ENCODE assay signal across 8 cellular contexts in the genomic region with DNA sequence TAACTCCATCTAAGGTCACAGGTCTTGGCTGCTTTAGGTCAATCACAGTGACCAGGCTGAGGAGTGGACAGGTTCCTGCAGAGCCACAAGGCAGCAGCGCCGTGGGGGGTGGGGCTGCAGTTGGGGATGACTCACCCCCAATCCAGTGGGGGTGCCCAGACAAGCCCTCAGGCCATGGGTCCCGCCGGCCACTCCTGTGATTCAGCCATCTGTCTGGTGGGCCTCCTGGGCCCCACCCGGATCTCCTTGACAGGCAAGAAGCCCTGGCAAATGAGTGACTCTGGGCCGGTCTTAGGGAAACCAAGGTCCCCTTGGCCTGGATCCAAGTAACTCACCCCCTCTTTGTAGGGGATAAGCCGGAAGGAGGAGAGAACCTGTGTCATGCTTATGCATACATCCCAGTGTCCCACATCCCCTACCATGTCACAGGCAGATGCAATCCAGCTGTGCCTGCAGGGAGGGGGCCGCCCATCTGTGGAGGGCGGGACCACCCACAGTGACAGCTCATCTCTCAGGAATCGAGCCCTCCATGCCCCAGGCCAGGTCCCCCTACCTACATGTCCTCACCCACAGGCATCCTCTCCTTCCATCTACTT.
A peak's percentile ranks its signal among the peaks of the same experiment; 100 is the strongest.
DNase-seq lines count a peak whose midpoint lies in the region; ATAC-seq lines count a peak whose summit lies in the region.

No MANE protein-coding gene starts in this region.

- peak; percentile 23 to 27 for ATAC-seq in stimulated activated naive B cell treated with anti-CD40 and anti-IgM and Interleukin-4, amounts not matched to agents 10 μg/mL and 1 μg/mL and 100 μg/mL, for 72 hours (replicated peaks)
- ATAC-seq in HG02678 (IDR thresholded peaks at IDR 0.05; ENCODE audit: unreplicated experiment) (no peak), HG02938 (IDR thresholded peaks at IDR 0.05; ENCODE audit: unreplicated experiment) (no peak)

- peaks cover 10 to 11% of the 10 kb centered on the region in 2 donors for H3K4me1 Mint-ChIP-seq in stimulated activated naive B cell treated with anti-CD40 and anti-IgM and Interleukin-4, amounts not matched to agents 10 μg/mL and 1 μg/mL and 100 μg/mL, for 72 hours

- no peaks in the 10 kb centered on the region for H3K9me3 Mint-ChIP-seq in stimulated activated naive B cell treated with anti-CD40 and anti-IgM and Interleukin-4, amounts not matched to agents 10 μg/mL and 1 μg/mL and 100 μg/mL, for 72 hours

- H3K4me3 Mint-ChIP-seq in stimulated activated naive B cell treated with anti-CD40 and anti-IgM and Interleukin-4, amounts not matched to agents 10 μg/mL and 1 μg/mL and 100 μg/mL, for 72 hours: peak overlapping the region; percentile 53 to 70

- H3K36me3 Mint-ChIP-seq in stimulated activated naive B cell treated with anti-CD40 and anti-IgM and Interleukin-4, amounts not matched to agents 10 μg/mL and 1 μg/mL and 100 μg/mL, for 72 hours: peaks cover 12 to 34% of the 10 kb centered on the region in 2 donors

- H3K27me3 Mint-ChIP-seq in stimulated activated naive B cell treated with anti-CD40 and anti-IgM and Interleukin-4, amounts not matched to agents 10 μg/mL and 1 μg/mL and 100 μg/mL, for 72 hours: peaks cover 27 to 35% of the 10 kb centered on the region in 2 donors

- DNase-seq in HPDE6-E6E7 (ENCODE audit: extremely low spot score) (peak; percentile 58), amniotic stem cell (lab: John Stamatoyannopoulos, UW) (peak; percentile 81), hepatic stellate cell (ENCODE audit: low spot score) (peak; percentile 97), NOMO-1 treated with dmso at 0.1 percent for 144 hours (lab: John Stamatoyannopoulos, UW; ENCODE audit: unreplicated experiment) (no peak), globus pallidus (ENCODE audit: low spot score) (no peak)
- no peak for DNase-seq in stimulated activated naive B cell treated with anti-CD40 and anti-IgM and Interleukin-4, amounts not matched to agents 10 μg/mL and 1 μg/mL and 100 μg/mL, for 72 hours

- H3K27ac Mint-ChIP-seq in stimulated activated naive B cell treated with anti-CD40 and anti-IgM and Interleukin-4, amounts not matched to agents 10 μg/mL and 1 μg/mL and 100 μg/mL, for 72 hours: no peak overlapping the region

Comparison
In these comparisons a context has a peak if more than half of its experiments do, and no peak if none do; other contexts are left out.
1. DNase-seq: peak in HPDE6-E6E7 (single experiment), amniotic stem cell (single experiment) and hepatic stellate cell (single experiment); none in stimulated activated naive B cell treated with anti-CD40 and anti-IgM and Interleukin-4, amounts not matched to agents 10 μg/mL and 1 μg/mL and 100 μg/mL, for 72 hours (single experiment), NOMO-1 treated with dmso at 0.1 percent for 144 hours (single experiment) and globus pallidus (single experiment).
2. ATAC-seq: peak in stimulated activated naive B cell treated with anti-CD40 and anti-IgM and Interleukin-4, amounts not matched to agents 10 μg/mL and 1 μg/mL and 100 μg/mL, for 72 hours (2 of 2); none in HG02678 (single experiment) and HG02938 (single experiment).